In the genomic region with DNA sequence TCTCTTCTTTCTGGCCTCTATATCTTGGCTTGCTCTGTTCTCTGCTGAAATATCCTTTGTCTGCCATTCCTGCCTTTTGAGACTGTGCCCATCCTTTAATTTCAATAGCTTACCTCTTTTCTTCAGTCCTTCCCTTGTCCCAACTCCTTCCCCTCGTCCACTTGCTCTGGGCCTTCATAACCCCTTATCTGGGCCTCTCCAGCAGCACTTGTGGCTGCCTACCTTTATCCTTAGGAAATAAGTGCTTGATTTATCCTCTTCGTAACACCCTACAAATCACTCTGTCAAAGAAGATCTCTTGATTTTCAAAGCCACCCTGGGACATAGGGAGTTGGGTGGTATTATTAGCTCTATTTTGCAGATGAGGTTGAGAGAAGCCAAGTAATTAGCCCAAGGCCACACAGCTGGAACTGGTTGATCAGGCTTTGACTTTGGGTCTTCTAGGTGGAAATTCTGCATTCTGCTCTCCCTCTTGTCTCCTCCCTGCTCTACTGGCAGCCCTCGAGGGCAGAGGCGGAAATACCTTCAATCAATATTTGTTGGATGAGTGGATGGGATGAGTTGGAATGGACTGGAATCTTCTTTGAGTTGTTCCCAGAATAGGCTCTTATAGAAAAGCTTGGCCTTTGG, we compare ENCODE assay signal across 19 cellular contexts.
"Had no signal": no experiment of that assay in that cellular context is flagged by ENCODE, and none has a peak within 500 bp of the region (broad histone marks: within the 10 kb centered on the region; RNA-seq: fewer than 3 reads in every experiment).

No MANE protein-coding gene starts in this region.

- H3K4me1 Mint-ChIP-seq: stimulated activated effector memory CD8-positive, alpha-beta T cell treated with anti-CD3 and anti-CD28 coated beads, Interleukin-12 subunit alpha, Interleukin-12 subunit beta, amount 100 ng/mL, for 72 hours had no signal

- H3K4me1 ChIP-seq: pancreas had no signal

- H3K9ac ChIP-seq: neural progenitor cell had no signal

- ATAC-seq: natural killer cell treated with Interleukin-12 subunit alpha and Interleukin-12 subunit beta and Interleukin-15 and Interleukin-18, amount 100 ng/mL, for 72 hours; stimulated activated effector memory CD8-positive, alpha-beta T cell treated with anti-CD3 and anti-CD28 coated beads, Interleukin-12 subunit alpha, Interleukin-12 subunit beta, amount 100 ng/mL, for 72 hours; stimulated activated naive CD8-positive, alpha-beta T cell treated with anti-CD3 and anti-CD28 coated beads, Interleukin-15, Interleukin-2, amounts not matched to agents 100 U/mL and 50 U/mL, for 24 hours had no signal

- H2AFZ ChIP-seq: neural progenitor cell had no signal

- H3K27ac ChIP-seq: heart left ventricle, neural progenitor cell, suprapubic skin had no signal

- FAIRE-seq: endometrium, frontal cortex, islet of Langerhans, pancreas had no signal

- H3K4me3 Mint-ChIP-seq: natural killer cell treated with Interleukin-12 subunit alpha and Interleukin-12 subunit beta and Interleukin-15 and Interleukin-18, amount 100 ng/mL, for 72 hours; neural progenitor cell; stimulated activated effector memory CD8-positive, alpha-beta T cell treated with anti-CD3 and anti-CD28 coated beads, Interleukin-12 subunit alpha, Interleukin-12 subunit beta, amount 100 ng/mL, for 72 hours had no signal

- H3K9me3 Mint-ChIP-seq: natural killer cell treated with Interleukin-12 subunit alpha and Interleukin-12 subunit beta and Interleukin-15 and Interleukin-18, amount 100 ng/mL, for 72 hours; neural progenitor cell; stimulated activated effector memory CD8-positive, alpha-beta T cell treated with anti-CD3 and anti-CD28 coated beads, Interleukin-12 subunit alpha, Interleukin-12 subunit beta, amount 100 ng/mL, for 72 hours had no signal

- H3K36me3 Mint-ChIP-seq: natural killer cell treated with Interleukin-12 subunit alpha and Interleukin-12 subunit beta and Interleukin-15 and Interleukin-18, amount 100 ng/mL, for 72 hours; neural progenitor cell; stimulated activated effector memory CD8-positive, alpha-beta T cell treated with anti-CD3 and anti-CD28 coated beads, Interleukin-12 subunit alpha, Interleukin-12 subunit beta, amount 100 ng/mL, for 72 hours had no signal

- H3K4me2 ChIP-seq: neural progenitor cell, smooth muscle cell had no signal

- H3K27ac Mint-ChIP-seq: natural killer cell treated with Interleukin-12 subunit alpha and Interleukin-12 subunit beta and Interleukin-15 and Interleukin-18, amount 100 ng/mL, for 72 hours; neural progenitor cell; progenitor cell of endocrine pancreas; stimulated activated effector memory CD8-positive, alpha-beta T cell treated with anti-CD3 and anti-CD28 coated beads, Interleukin-12 subunit alpha, Interleukin-12 subunit beta, amount 100 ng/mL, for 72 hours had no signal

- DNase-seq: effector memory CD4-positive, alpha-beta T cell; heart left ventricle; hypothalamus; mammary epithelial cell; nucleus accumbens; stimulated activated CD4-positive, alpha-beta T cell treated with anti-CD3 and anti-CD28 coated beads, Interleukin-4, amount 100 ng/mL, for 1 hour; stimulated activated CD8-positive, alpha-beta memory T cell treated with anti-CD3 and anti-CD28 coated beads, Interleukin-4, amount 100 ng/mL, for 48 hours; stimulated activated naive CD8-positive, alpha-beta T cell treated with anti-CD3 and anti-CD28 coated beads, Interleukin-15, Interleukin-2, amounts not matched to agents 100 U/mL and 50 U/mL, for 24 hours had no signal

- H3K27me3 ChIP-seq: neural progenitor cell, pancreas, suprapubic skin, thyroid gland had no signal

- H3K4me3 ChIP-seq: heart left ventricle, neural progenitor cell, pancreas, smooth muscle cell, suprapubic skin, thyroid gland had no signal

- H3K36me3 ChIP-seq: heart left ventricle, neural progenitor cell, pancreas, suprapubic skin, thyroid gland had no signal

- H3K9me3 ChIP-seq: heart left ventricle, pancreas, suprapubic skin, thyroid gland had no signal
